ENCODE assay signal across 1 cellular context in the genomic region with DNA sequence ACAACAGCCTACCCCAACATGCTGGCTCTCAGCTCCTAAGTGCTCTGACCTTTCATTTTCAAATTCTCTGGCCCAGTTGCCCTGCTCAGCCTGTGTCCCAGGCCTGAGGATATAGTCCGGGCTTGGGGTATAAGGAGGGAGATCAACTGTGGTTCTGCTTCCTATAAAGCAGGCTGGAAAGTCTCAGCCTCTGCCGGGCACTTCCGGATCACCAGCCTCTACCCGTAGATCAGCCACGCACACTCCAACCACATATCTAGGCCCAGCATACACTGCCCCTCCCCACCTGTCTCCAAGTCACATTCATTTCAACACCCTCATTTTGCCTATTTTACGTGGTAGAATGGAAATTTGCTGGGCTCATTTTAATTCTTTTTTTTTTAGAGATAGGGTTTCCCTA.
TF ChIP-seq lines count a peak whose summit lies in the region.

No MANE protein-coding gene starts in this region.

TF ChIP-seq in K562, 482 proteins besides CTCF, POLR2A, EP300 and RAD21:
- no peak for TF ChIP-seq PHB2 (IDR thresholded peaks at IDR 0.05; ENCODE audit: low read depth)
- no peak for TF ChIP-seq SRF (CRISPR knock-in tag; IDR thresholded peaks at IDR 0.05)
- TF ChIP-seq ELF1 (tag; IDR thresholded peaks at IDR 0.05): peak; percentile 31; the same call in 1 of the 2 replicates
- no peak for TF ChIP-seq SAP30 (IDR thresholded peaks at IDR 0.05; ENCODE audit: borderline replicate concordance, insufficient read depth, low read depth, low read length, poor library complexity, severe bottlenecking)
- TF ChIP-seq JUN (IDR thresholded peaks at IDR 0.05; ENCODE audit: borderline replicate concordance, low read depth, low read length): no peak
- TF ChIP-seq JUN (CRISPR knock-in tag; IDR thresholded peaks at IDR 0.05; ENCODE audit: borderline replicate concordance): no peak
- TF ChIP-seq CBFA2T3 (IDR thresholded peaks at IDR 0.05): 0 out of 2 replicates have a peak, but pooled peaks have one; percentile 2
- TF ChIP-seq ETV1 (tag; conservative IDR thresholded peaks at IDR 0.05; ENCODE audit: low read depth): 0 out of 2 replicates have a peak, but pooled peaks have one; percentile 16
- TF ChIP-seq TCF3 (CRISPR knock-in tag; IDR thresholded peaks at IDR 0.05): 0 out of 2 replicates have a peak, but pooled peaks have one; percentile 23
- peak; percentile 27; the same call in 1 of the 2 replicates for TF ChIP-seq CXXC5 (CRISPR knock-in tag; IDR thresholded peaks at IDR 0.05)
- TF ChIP-seq, protein P1, sequence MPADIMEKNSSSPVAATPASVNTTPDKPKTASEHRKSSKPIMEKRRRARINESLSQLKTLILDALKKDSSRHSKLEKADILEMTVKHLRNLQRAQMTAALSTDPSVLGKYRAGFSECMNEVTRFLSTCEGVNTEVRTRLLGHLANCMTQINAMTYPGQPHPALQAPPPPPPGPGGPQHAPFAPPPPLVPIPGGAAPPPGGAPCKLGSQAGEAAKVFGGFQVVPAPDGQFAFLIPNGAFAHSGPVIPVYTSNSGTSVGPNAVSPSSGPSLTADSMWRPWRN (IDR thresholded peaks at IDR 0.05; ENCODE audit: low read depth): no peak
- TF ChIP-seq ZFX (CRISPR knock-in tag; IDR thresholded peaks at IDR 0.05): peak; percentile 45; the same call in 1 of the 2 replicates
- TF ChIP-seq RBFOX2 (IDR thresholded peaks at IDR 0.05; ENCODE audit: low read depth, low read length): no peak
- TF ChIP-seq HDGF (IDR thresholded peaks at IDR 0.05): no peak
